Comparison of ENCODE assay signal across 24 cellular contexts in genomic region chr10:86434651-86435050, GRCh38.
DNase-seq lines count a peak whose midpoint lies in the region; ATAC-seq, FAIRE-seq and TF ChIP-seq lines count a peak whose summit lies in the region.
"Had no signal": no experiment of that assay in that cellular context is flagged by ENCODE, and none has a peak within 500 bp of the region (broad histone marks: within the 10 kb centered on the region; RNA-seq: fewer than 3 reads in every experiment).

No MANE protein-coding gene starts in this region.

- H3K27me3 ChIP-seq in CD4-positive, CD25-positive, alpha-beta regulatory T cell (ENCODE audit: control insufficient read depth, insufficient read depth, low read length): no peaks in the 10 kb centered on the region
- H3K27me3 ChIP-seq in GM23338 (ENCODE audit: insufficient read depth): no peaks in the 10 kb centered on the region
- no peaks in the 10 kb centered on the region for H3K27me3 ChIP-seq in H1 (replicated peaks in 1 of 4; ENCODE audit: control insufficient read depth in 3 of 4, extremely low read depth in 1 of 4, insufficient read depth in 3 of 4, low read length in 3 of 4)
- H3K27me3 ChIP-seq: BE2C; BLaER1 treated with 17β-estradiol and CSF1 and Interleukin-3, amounts not matched to agents 10 nM and 100 nM had no signal

- CTCF ChIA-PET in HEK293 (lab: Yijun Ruan, JAX) (no interaction called here), H1 (lab: Charles Lee; ENCODE audit: partially characterized antibody) (no interaction called here)

- no peak overlapping the region for H4K8ac ChIP-seq in H1 (ENCODE audit: extremely low read depth, insufficient read depth, low read length)

- no peak overlapping the region for H3K4me3 Mint-ChIP-seq in CD4-positive, CD25-positive, alpha-beta regulatory T cell
- H3K4me3 Mint-ChIP-seq in GM23338: no peak overlapping the region
- H3K4me3 Mint-ChIP-seq: CD14-positive monocyte; CD8-positive, alpha-beta T cell had no signal

- no peak overlapping the region for H3K4ac ChIP-seq in H1 (replicated peaks; ENCODE audit: insufficient read length, low read depth, low read length)

- H2AK5ac ChIP-seq in H1 (ENCODE audit: low read depth, low read length): no peak overlapping the region

- H3K79me2 ChIP-seq in GM23338 (replicated peaks; ENCODE audit: insufficient read depth) (no peaks in the 10 kb centered on the region), H1 (ENCODE audit: control insufficient read depth in 1 of 2, insufficient read depth in 2 of 2, low read length in 2 of 2) (no peaks in the 10 kb centered on the region)

- H2BK120ac ChIP-seq in H1 (replicated peaks; ENCODE audit: low read depth, low read length): no peak overlapping the region

- POLR2A ChIA-PET in HEK293 (lab: Yijun Ruan, JAX) (no interaction called here), H1 (lab: Charles Lee; ENCODE audit: partially characterized antibody) (no interaction called here)

- H3K79me1 ChIP-seq in H1 (ENCODE audit: low read depth, low read length): no peaks in the 10 kb centered on the region

- H2AFZ ChIP-seq in GM23338 (no peak overlapping the region), H1 (ENCODE audit: low read length) (no peak overlapping the region)

- H3K4me1 Mint-ChIP-seq in CD4-positive, CD25-positive, alpha-beta regulatory T cell: peaks cover 0 to 8% (median 5%) of the 10 kb centered on the region in 4 donors
- H3K4me1 Mint-ChIP-seq in GM23338: peaks cover 15% of the 10 kb centered on the region; the same call in 2 of the 3 replicates

- H3K4me2 ChIP-seq in GM23338 (no peak overlapping the region), H1 (ENCODE audit: insufficient read depth in 1 of 2, low read depth in 2 of 2, low read length in 2 of 2) (no peak overlapping the region)
- H3K4me2 ChIP-seq: BLaER1 treated with 17β-estradiol and CSF1 and Interleukin-3, amounts not matched to agents 10 nM and 100 nM had no signal

- H3K9me2 ChIP-seq in GM23338 (ENCODE audit: insufficient read depth): no peaks in the 10 kb centered on the region

- H4K91ac ChIP-seq in H1 (replicated peaks; ENCODE audit: insufficient read length, low read length): no peak overlapping the region

- peak overlapping the region; percentile 60 for H4K5ac ChIP-seq in H1 (ENCODE audit: insufficient read length, low read depth, low read length)

- no peak overlapping the region for H3K4me3 ChIP-seq in CD4-positive, CD25-positive, alpha-beta regulatory T cell (ENCODE audit: low read depth, low read length)
- no peak overlapping the region for H3K4me3 ChIP-seq in GM23338
- no peak overlapping the region for H3K4me3 ChIP-seq in HEK293 (ENCODE audit: low read depth, low read length)
- no peak overlapping the region for H3K4me3 ChIP-seq in H1 (ENCODE audit: extremely low read depth in 1 of 4, insufficient read depth in 2 of 4, low read depth in 3 of 4, low read length in 4 of 4)
- H3K4me3 ChIP-seq: BLaER1 treated with 17β-estradiol and CSF1 and Interleukin-3, amounts not matched to agents 10 nM and 100 nM; GM12878; HAP-1 had no signal

- H3K23ac ChIP-seq in H1 (ENCODE audit: insufficient read length): no peak overlapping the region

- TF ChIP-seq CTCF in GM23338 (conservative IDR thresholded peaks at IDR 0.05; ENCODE audit: low read depth in 2 of 2): no peak
- TF ChIP-seq CTCF in HEK293 (tag by site-specific recombination; IDR thresholded peaks at IDR 0.05): no peak
- no peak for TF ChIP-seq CTCF in H1 (IDR thresholded peaks at IDR 0.05; ENCODE audit: control extremely low read depth in 1 of 3, insufficient read depth in 1 of 3, low read depth in 1 of 3, low read length in 3 of 3)

- H3K27ac Mint-ChIP-seq in CD4-positive, CD25-positive, alpha-beta regulatory T cell: no peak overlapping the region
- peak overlapping the region; percentile 31; the same call in 1 of the 2 replicates for H3K27ac Mint-ChIP-seq in GM23338
- H3K27ac Mint-ChIP-seq: CD8-positive, alpha-beta T cell had no signal

- no peak for FAIRE-seq in H1 (lab: Jason Lieb, UNC)
- FAIRE-seq: A204.1, GM12878, GM18507 had no signal

- no peak for TF ChIP-seq POLR2A in H1 (IDR thresholded peaks at IDR 0.05; ENCODE audit: control extremely low read depth in 1 of 2, low read depth in 2 of 2, low read length in 2 of 2)

- no peak overlapping the region for H3K56ac ChIP-seq in H1 (replicated peaks; ENCODE audit: insufficient read length, low read depth, low read length)

- H3K9me3 ChIP-seq in CD4-positive, CD25-positive, alpha-beta regulatory T cell (ENCODE audit: control insufficient read depth in 2 of 2, low read length in 2 of 2): no peaks in the 10 kb centered on the region
- H3K9me3 ChIP-seq in HEK293 (ENCODE audit: control insufficient read depth, insufficient read depth, low read depth, low read length) (no peaks in the 10 kb centered on the region), H1 (ENCODE audit: insufficient read depth in 2 of 2, low read depth in 1 of 2, low read length in 1 of 2) (no peaks in the 10 kb centered on the region)
- H3K9me3 ChIP-seq: BE2C; BLaER1 treated with 17β-estradiol and CSF1 and Interleukin-3, amounts not matched to agents 10 nM and 100 nM; Caco-2; HAP-1 had no signal

- H3K36me3 Mint-ChIP-seq in CD4-positive, CD25-positive, alpha-beta regulatory T cell: peaks cover 15% of the 10 kb centered on the region
- peaks cover 22% of the 10 kb centered on the region for H3K36me3 Mint-ChIP-seq in GM23338 (ENCODE audit: low read depth)

- 88% methylated on average over 1 of the region's 1 CpG; no CpG with 5 or more reads in 1 of the 2 experiments for WGBS in H1 (ENCODE audit: extremely low coverage in 1 of 2, insufficient coverage in 1 of 2, insufficient read length in 1 of 2, insufficient replicate concordance in 2 of 2, low coverage in 1 of 2, low lambda C conversion rate in 2 of 2, missing lambda C conversion rate in 1 of 2), 2 experiments

- no peak overlapping the region for H3K14ac ChIP-seq in H1 (ENCODE audit: insufficient read length)

- H3F3A ChIP-seq in GM23338 (replicated peaks; ENCODE audit: low read depth): no peaks in the 10 kb centered on the region

- no peaks in the 10 kb centered on the region for H3K23me2 ChIP-seq in H1 (ENCODE audit: low read depth, low read length)

- no peaks in the 10 kb centered on the region for H3K27me3 Mint-ChIP-seq in CD4-positive, CD25-positive, alpha-beta regulatory T cell
- H3K27me3 Mint-ChIP-seq in GM23338 (ENCODE audit: insufficient read depth, low read depth, poor library complexity): no peaks in the 10 kb centered on the region

- H4K20me1 ChIP-seq in GM23338 (replicated peaks; ENCODE audit: insufficient read depth) (no peaks in the 10 kb centered on the region), H1 (replicated peaks in 1 of 2; ENCODE audit: control insufficient read depth in 1 of 2, insufficient read depth in 2 of 2, low read length in 2 of 2) (no peaks in the 10 kb centered on the region)

- no peaks in the 10 kb centered on the region for H3K4me1 ChIP-seq in CD4-positive, CD25-positive, alpha-beta regulatory T cell (ENCODE audit: control insufficient read depth, insufficient read depth, low read length, poor library complexity, severe bottlenecking)
- H3K4me1 ChIP-seq in GM23338 (ENCODE audit: insufficient read depth) (peaks cover 26% of the 10 kb centered on the region), HEK293 (ENCODE audit: control insufficient read depth, insufficient read depth, low read length) (peaks cover 4% of the 10 kb centered on the region; the same call in 1 of the 2 replicates), H1 (replicated peaks in 1 of 4; ENCODE audit: control insufficient read depth in 3 of 4, insufficient read depth in 4 of 4, low read length in 3 of 4) (peaks cover 0 to 5% (median 0%) of the 10 kb centered on the region in 4 experiments; a peak in 1 of 7 replicates)
- H3K4me1 ChIP-seq: BE2C, HAP-1 had no signal

- no peak for TF ChIP-seq RAD21 in H1 (IDR thresholded peaks at IDR 0.05 in 1 of 2, conservative IDR thresholded peaks at IDR 0.05 in 1 of 2; ENCODE audit: low read depth in 2 of 2, low read length in 2 of 2)

- no peak for TF ChIP-seq EP300 in H1 (IDR thresholded peaks at IDR 0.05; ENCODE audit: borderline replicate concordance in 1 of 2, low read depth in 2 of 2, low read length in 2 of 2)

- H2BK12ac ChIP-seq in H1 (ENCODE audit: low read depth, low read length): no peak overlapping the region

- H3K9me3 Mint-ChIP-seq in CD4-positive, CD25-positive, alpha-beta regulatory T cell: no peaks in the 10 kb centered on the region
- H3K9me3 Mint-ChIP-seq in GM23338: no peaks in the 10 kb centered on the region
- H3K9me3 Mint-ChIP-seq: CD14-positive monocyte; CD8-positive, alpha-beta T cell had no signal

- no peak overlapping the region for H2BK15ac ChIP-seq in H1 (ENCODE audit: low read length)

- no peak overlapping the region for H3K9ac ChIP-seq in H1 (replicated peaks in 1 of 4; ENCODE audit: extremely low read depth in 1 of 4, low read depth in 3 of 4, low read length in 3 of 4)
- H3K9ac ChIP-seq: BLaER1 treated with 17β-estradiol and CSF1 and Interleukin-3, amounts not matched to agents 10 nM and 100 nM had no signal

- H2BK5ac ChIP-seq in H1 (ENCODE audit: low read depth, low read length): no peak overlapping the region

- ATAC-seq in CD4-positive, CD25-positive, alpha-beta regulatory T cell (ENCODE audit: low read depth in 2 of 2): no peak
- ATAC-seq in GM23338 (no peak), HG03571 (IDR thresholded peaks at IDR 0.05; ENCODE audit: unreplicated experiment) (no peak)
- ATAC-seq: CD8-positive, alpha-beta T cell; GM12878 had no signal

- no peak overlapping the region for H2BK20ac ChIP-seq in H1 (ENCODE audit: low read length)

- no peak overlapping the region for H3K18ac ChIP-seq in H1 (ENCODE audit: extremely low read depth, low read length)

- peaks cover 42% of the 10 kb centered on the region for H3K36me3 ChIP-seq in CD4-positive, CD25-positive, alpha-beta regulatory T cell (ENCODE audit: control insufficient read depth, insufficient read depth, low read length)
- H3K36me3 ChIP-seq in GM23338 (ENCODE audit: insufficient read depth) (peaks cover 6% of the 10 kb centered on the region; the same call in 1 of the 2 replicates), HEK293 (ENCODE audit: control insufficient read depth in 2 of 2, insufficient read depth in 1 of 2, low read length in 2 of 2) (peaks cover 20 to 51% of the 10 kb centered on the region in 2 experiments), H1 (ENCODE audit: control insufficient read depth in 2 of 4, insufficient read depth in 4 of 4, low read length in 3 of 4) (peaks cover 2 to 37% (median 9%) of the 10 kb centered on the region in 4 experiments; a peak in 5 of 8 replicates)

- DNase-seq in CD4-positive, CD25-positive, alpha-beta regulatory T cell: no peak
- DNase-seq in GM23338 (ENCODE audit: low spot score) (no peak), H1 (ENCODE audit: low read depth in 1 of 2, low spot score in 2 of 2) (no peak), NCI-H2196 (lab: John Stamatoyannopoulos, UW; ENCODE audit: unreplicated experiment) (no peak), AG20443 (ENCODE audit: low spot score) (no peak)
- DNase-seq in activated CD4-positive, alpha-beta T cell treated with anti-CD3 and anti-CD28 coated beads for 48 hours: no peak
- DNase-seq: AML-193; BE2C; Caco-2; CD8-positive, alpha-beta T cell; DMS153; DND-41; EL; GDM1; GOT3 had no signal

- peak overlapping the region; percentile 2 for H3K27ac ChIP-seq in CD4-positive, CD25-positive, alpha-beta regulatory T cell (ENCODE audit: insufficient read depth, low read length, poor library complexity, severe bottlenecking)
- H3K27ac ChIP-seq in GM23338 (ENCODE audit: low read depth) (no peak overlapping the region), HEK293 (ENCODE audit: extremely low read depth, low read depth, low read length) (no peak overlapping the region), H1 (ENCODE audit: low read depth, low read length) (no peak overlapping the region)
- H3K27ac ChIP-seq: 22Rv1; BLaER1 treated with 17β-estradiol and CSF1 and Interleukin-3, amounts not matched to agents 10 nM and 100 nM had no signal
